In genomic region chr15:40098489-40099261, GRCh38 we compare ENCODE assay signal across 8 cellular contexts. TPM values are rescaled to one million over a fixed set of nuclear protein-coding genes. Genes with fewer than 3 reads are reported as not detected.
DNase-seq lines count a peak whose midpoint lies in the region; ATAC-seq and TF ChIP-seq lines count a peak whose summit lies in the region.

No MANE protein-coding gene starts in this region.

- H3K4me1 ChIP-seq in iPS-15b (ENCODE audit: control insufficient read depth, insufficient read depth, low read length) (peaks cover 35% of the 10 kb centered on the region), smooth muscle cell (ENCODE audit: low read depth) (peaks cover 42% of the 10 kb centered on the region)

- H3K4me3 ChIP-seq in iPS-15b (ENCODE audit: low read depth, low read length) = no peak overlapping the region
- peak overlapping the region; percentile 26 for H3K4me3 ChIP-seq in smooth muscle cell

- H4K20me1 ChIP-seq in smooth muscle cell (ENCODE audit: low read depth) = no peaks in the 10 kb centered on the region

- H3F3A ChIP-seq in smooth muscle cell (ENCODE audit: low read depth) = peaks cover 23% of the 10 kb centered on the region

- peak; percentile 26 for DNase-seq in NCI-H1417 treated with DMSO at 0.1 percent for 48 hours (lab: John Stamatoyannopoulos, UW)
- peak in 3 of 5 donors; percentile 33 to 76 (median 40) for DNase-seq in T-helper 1 cell
- peak; percentile 97 for DNase-seq in astrocyte of the hippocampus (ENCODE audit: low read depth, low spot score)
- peak; percentile 61 for DNase-seq in smooth muscle cell (lab: John Stamatoyannopoulos, UW; ENCODE audit: unreplicated experiment)
- DNase-seq in NCI-H524 treated with DMSO at 0.1 percent for 48 hours (lab: John Stamatoyannopoulos, UW) = no peak

- H3K79me2 ChIP-seq in smooth muscle cell (ENCODE audit: low read depth) = peaks cover 5% of the 10 kb centered on the region

- peak overlapping the region; percentile 99 for H3K27ac ChIP-seq in smooth muscle cell (ENCODE audit: low read depth)

- H2AFZ ChIP-seq in smooth muscle cell (ENCODE audit: low read depth) = no peak overlapping the region

- H3K36me3 ChIP-seq in iPS-15b (ENCODE audit: control insufficient read depth, insufficient read depth, low read length) (no peaks in the 10 kb centered on the region), smooth muscle cell (ENCODE audit: low read depth) (no peaks in the 10 kb centered on the region)

- H3K9me3 ChIP-seq in iPS-15b (ENCODE audit: control insufficient read depth, insufficient read depth, low read length) = no peaks in the 10 kb centered on the region
- no peaks in the 10 kb centered on the region for H3K9me3 ChIP-seq in smooth muscle cell (replicated peaks; ENCODE audit: low read depth)

- peak; percentile 75 for ATAC-seq in GM18517 (IDR thresholded peaks at IDR 0.05; ENCODE audit: unreplicated experiment)
- peak; percentile 64 for ATAC-seq in HG02884 (IDR thresholded peaks at IDR 0.05; ENCODE audit: unreplicated experiment)

- no peak for TF ChIP-seq CTCF in smooth muscle cell (IDR thresholded peaks at IDR 0.05; ENCODE audit: borderline replicate concordance, insufficient read depth, poor library complexity, severe bottlenecking)

- H3K27me3 ChIP-seq in iPS-15b (ENCODE audit: control insufficient read depth, insufficient read depth, low read length) = no peaks in the 10 kb centered on the region
- H3K27me3 ChIP-seq in smooth muscle cell (ENCODE audit: low read depth) = no peaks in the 10 kb centered on the region

- H3K4me2 ChIP-seq in smooth muscle cell = peak overlapping the region; percentile 77

- 4% methylated on average over 12 of the region's 12 CpGs for WGBS in smooth muscle cell (ENCODE audit: low lambda C conversion rate)

- H3K9ac ChIP-seq in iPS-15b (ENCODE audit: low read depth, low read length) = peak overlapping the region; percentile 40
- H3K9ac ChIP-seq in smooth muscle cell (ENCODE audit: low read depth) = peak overlapping the region; percentile 84

RNA-seq across cellular contexts. Expression of gene BMF, which starts 10.0 kb away (rescaled TPM):
- 9.1 and 11.2 TPM in 2 replicates for total RNA-seq in smooth muscle cell
- polyA plus RNA-seq in smooth muscle cell = 3.6 and 7.5 TPM in 2 replicates

RNA-seq across cellular contexts. Expression of gene SRP14, which starts 59.7 kb away (rescaled TPM):
- 307 and 356 TPM in 2 replicates for total RNA-seq in smooth muscle cell
- polyA plus RNA-seq in smooth muscle cell = 713 and 726 TPM in 2 replicates
